In the genomic region with DNA sequence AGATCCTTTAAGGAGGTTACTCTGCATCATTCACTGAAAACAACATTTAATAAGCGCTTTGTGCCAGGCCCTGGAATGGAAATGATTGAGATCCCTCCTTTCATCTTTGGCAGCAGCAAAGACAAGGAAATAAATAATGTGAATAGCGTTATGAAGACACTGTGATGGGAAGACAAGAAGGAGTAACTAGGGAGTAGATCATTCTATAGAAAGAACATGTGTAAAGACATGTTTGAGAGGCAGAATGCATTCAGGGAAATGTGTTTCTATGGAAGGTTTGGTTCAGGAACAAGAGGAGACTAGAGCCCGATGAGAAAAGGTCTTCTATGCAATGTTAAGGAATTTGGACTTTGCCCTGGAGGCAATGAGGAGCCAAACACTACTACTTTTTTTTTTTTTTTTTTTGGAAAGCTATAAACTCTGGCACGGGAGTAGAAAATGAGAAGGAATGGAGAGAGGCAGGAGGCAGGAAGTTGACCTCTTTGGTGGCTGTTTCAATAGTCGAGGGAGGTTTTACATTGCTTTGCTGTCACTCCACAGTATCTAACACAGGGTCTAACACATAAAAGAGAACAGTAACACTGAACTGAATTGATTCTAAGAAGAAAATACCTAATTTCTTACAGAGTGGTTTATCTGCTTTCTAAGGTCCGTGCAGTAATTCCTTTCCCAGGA, we compare ENCODE assay signal across 9 cellular contexts. TPM values are rescaled to one million over a fixed set of nuclear protein-coding genes. Genes with fewer than 3 reads are reported as not detected.
DNase-seq lines count a peak whose midpoint lies in the region; ATAC-seq and TF ChIP-seq lines count a peak whose summit lies in the region.
"Had no signal": no experiment of that assay in that cellular context is flagged by ENCODE, and none has a peak within 500 bp of the region (broad histone marks: within the 10 kb centered on the region; RNA-seq: fewer than 3 reads in every experiment).

No MANE protein-coding gene starts in this region.

- no peak overlapping the region for H3K4me3 ChIP-seq in HUES48 (ENCODE audit: low read depth, low read length)
- peak overlapping the region; percentile 49 for H3K4me3 ChIP-seq in coronary artery
- H3K4me3 ChIP-seq in upper lobe of left lung: no peak overlapping the region

- no peak overlapping the region for H3K9ac ChIP-seq in HUES48 (ENCODE audit: low read depth, low read length)

- DNase-seq in coronary artery (ENCODE audit: low spot score) (no peak), upper lobe of left lung (no peak), kidney glomerular epithelial cell (lab: John Stamatoyannopoulos, UW) (no peak), GF-D8 (lab: John Stamatoyannopoulos, UW) (no peak)
- no peak for DNase-seq in activated T-cell treated with anti-CD3 and anti-CD28 coated beads, Interleukin-2, amount 50 U/mL, for 48 hours
- DNase-seq: GOT3 had no signal

- H3K27me3 ChIP-seq in HUES48 (ENCODE audit: control insufficient read depth, insufficient read depth, low read length): no peaks in the 10 kb centered on the region
- H3K27me3 ChIP-seq in layer of hippocampus (ENCODE audit: control insufficient read depth, insufficient read depth, low read length): no peaks in the 10 kb centered on the region
- no peaks in the 10 kb centered on the region for H3K27me3 ChIP-seq in upper lobe of left lung

- H3K9me3 ChIP-seq in HUES48 (ENCODE audit: control insufficient read depth, insufficient read depth, low read length) (no peaks in the 10 kb centered on the region), upper lobe of left lung (no peaks in the 10 kb centered on the region)

- TF ChIP-seq POLR2A in upper lobe of left lung (IDR thresholded peaks at IDR 0.05): no peak

- WGBS in upper lobe of left lung, 2 donors: 64% methylated on average over 6 of the region's 6 CpGs

- no peak for TF ChIP-seq CTCF in coronary artery (IDR thresholded peaks at IDR 0.05)
- no peak for TF ChIP-seq CTCF in upper lobe of left lung (IDR thresholded peaks at IDR 0.05)

- no peaks in the 10 kb centered on the region for H3K36me3 ChIP-seq in HUES48 (ENCODE audit: control insufficient read depth, insufficient read depth, low read length)
- no peaks in the 10 kb centered on the region for H3K36me3 ChIP-seq in upper lobe of left lung

- peak in 1 of 2 donors; percentile 54 for ATAC-seq in upper lobe of left lung (ENCODE audit: low FRiP score in 2 of 2)
- no peak for ATAC-seq in GM21825 (IDR thresholded peaks at IDR 0.05; ENCODE audit: unreplicated experiment)

- no peak for TF ChIP-seq EP300 in upper lobe of left lung (IDR thresholded peaks at IDR 0.05)

- H3K27ac ChIP-seq in HUES48 (ENCODE audit: low read depth, low read length) (peak overlapping the region; percentile 63), coronary artery (peak overlapping the region; percentile 55 to 86), layer of hippocampus (ENCODE audit: low read depth, low read length) (peak overlapping the region; percentile 70), upper lobe of left lung (peak overlapping the region in 3 of 4 donors; percentile 3 to 55 (median 51))

- H3K4me1 ChIP-seq in HUES48 (ENCODE audit: control insufficient read depth, insufficient read depth, low read length) (peaks cover 36% of the 10 kb centered on the region), upper lobe of left lung (peaks cover 14 to 39% (median 22%) of the 10 kb centered on the region in 4 donors)

RNA-seq across cellular contexts. Expression of a gene that starts 44.9 kb away (rescaled TPM):
- total RNA-seq in upper lobe of left lung: 10 to 100 TPM; 33.0 to 54.4 (median 45.9) TPM
